In the genomic region with DNA sequence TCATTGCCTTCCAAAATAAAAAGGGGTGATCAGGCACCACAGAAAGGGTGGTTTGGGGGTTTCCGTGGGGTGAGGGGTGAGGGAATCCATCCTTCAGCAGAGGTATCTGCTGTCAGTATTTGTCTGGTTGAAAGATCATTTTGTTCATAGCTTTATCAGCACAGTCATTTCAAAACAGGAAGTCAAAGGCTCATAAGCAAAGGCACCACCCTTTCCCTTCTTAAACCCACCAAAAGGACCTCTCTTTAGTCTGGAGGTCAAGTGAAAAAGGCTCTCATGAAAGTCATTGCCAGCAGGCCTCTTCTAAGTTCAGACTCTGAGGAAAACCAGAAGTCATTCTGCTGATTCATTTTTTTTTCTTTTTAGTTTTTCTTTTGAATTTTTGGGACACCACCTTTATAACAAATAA, we compare ENCODE assay signal across 2 cellular contexts.
A peak's percentile ranks its signal among the peaks of the same experiment; 100 is the strongest.
TF ChIP-seq lines count a peak whose summit lies in the region.

No MANE protein-coding gene starts in this region.

TF ChIP-seq in liver, 16 proteins besides CTCF, POLR2A, EP300 and RAD21:
- peak; percentile 80 for TF ChIP-seq NR2F2 (IDR thresholded peaks at IDR 0.05)
- TF ChIP-seq HNF4G (IDR thresholded peaks at IDR 0.05): no peak

TF ChIP-seq in HepG2, 621 proteins besides CTCF, POLR2A, EP300 and RAD21:
- TF ChIP-seq FOXO4 (CRISPR knock-in tag; conservative IDR thresholded peaks at IDR 0.05) (no peak), ZNF367 (CRISPR knock-in tag; IDR thresholded peaks at IDR 0.05; ENCODE audit: borderline replicate concordance) (no peak)
